Comparison of ENCODE assay signal across 13 cellular contexts in the genomic region with DNA sequence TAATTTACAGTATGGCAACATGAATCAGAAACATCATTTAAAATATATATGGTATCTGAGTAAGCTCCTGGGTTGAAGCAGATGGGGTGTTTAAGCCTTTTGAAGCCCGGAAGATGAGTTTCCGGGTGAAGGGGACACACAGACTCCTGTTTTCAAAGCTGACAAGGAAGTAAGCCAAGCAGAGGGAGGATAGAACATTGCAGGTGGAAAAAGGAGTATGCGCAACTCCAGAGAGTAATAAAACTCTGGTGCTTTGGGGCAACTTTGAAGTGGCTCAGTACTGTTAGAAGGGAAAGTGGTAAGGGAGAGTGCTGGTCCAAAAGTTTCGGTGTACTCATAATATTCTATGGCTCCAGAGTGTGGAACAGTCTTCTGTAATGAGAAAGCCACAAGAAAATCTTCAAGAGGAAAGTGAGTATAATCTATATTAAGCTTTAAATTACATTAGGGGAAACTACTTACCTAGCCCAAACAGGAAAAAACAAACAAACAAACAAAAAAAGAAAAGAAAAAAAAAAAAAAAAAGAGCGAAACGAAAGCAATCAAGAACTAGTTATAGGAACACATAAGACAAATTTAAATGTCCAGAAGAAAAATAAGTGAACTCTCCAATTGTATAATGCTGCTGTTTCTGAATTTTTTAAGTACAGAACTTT. TPM values are rescaled to one million over a fixed set of nuclear protein-coding genes. Genes with fewer than 3 reads are reported as not detected.
DNase-seq lines count a peak whose midpoint lies in the region; ATAC-seq and TF ChIP-seq lines count a peak whose summit lies in the region.
"Had no signal": no experiment of that assay in that cellular context is flagged by ENCODE, and none has a peak within 500 bp of the region (broad histone marks: within the 10 kb centered on the region; RNA-seq: fewer than 3 reads in every experiment).

No MANE protein-coding gene starts in this region.

- peak overlapping the region; percentile 97 for H3K4me3 Mint-ChIP-seq in activated CD4-positive, alpha-beta memory T cell treated with anti-CD3 and anti-CD28 coated beads, Interleukin-2, amount 10 ng/mL, durations not matched to agents 7 days and 5 days
- H3K4me3 Mint-ChIP-seq in natural killer cell treated with Interleukin-12 subunit alpha and Interleukin-12 subunit beta and Interleukin-15 and Interleukin-18, amount 100 ng/mL, for 72 hours = peak overlapping the region; percentile 99
- H3K4me3 Mint-ChIP-seq in HFFc6 (no peak overlapping the region), progenitor cell of endocrine pancreas (ENCODE audit: low read depth) (no peak overlapping the region)

- no peak for ATAC-seq in natural killer cell treated with Interleukin-12 subunit alpha and Interleukin-12 subunit beta and Interleukin-15 and Interleukin-18, amount 100 ng/mL, for 72 hours
- ATAC-seq in HG02678 (IDR thresholded peaks at IDR 0.05; ENCODE audit: unreplicated experiment) = no peak
- ATAC-seq: mucosa of descending colon had no signal

- H3K27ac Mint-ChIP-seq in activated CD4-positive, alpha-beta memory T cell treated with anti-CD3 and anti-CD28 coated beads, Interleukin-2, amount 10 ng/mL, durations not matched to agents 7 days and 5 days = peak overlapping the region; percentile 99
- peak overlapping the region; percentile 97 to 98 for H3K27ac Mint-ChIP-seq in natural killer cell treated with Interleukin-12 subunit alpha and Interleukin-12 subunit beta and Interleukin-15 and Interleukin-18, amount 100 ng/mL, for 72 hours
- H3K27ac Mint-ChIP-seq in HFFc6 (no peak overlapping the region), progenitor cell of endocrine pancreas (no peak overlapping the region)

- no peaks in the 10 kb centered on the region for H3K9me3 ChIP-seq in KOPT-K1 (ENCODE audit: insufficient read depth, low read length, poor library complexity, severe bottlenecking)
- H3K9me3 ChIP-seq: mucosa of descending colon had no signal

- H3K27me3 Mint-ChIP-seq in activated CD4-positive, alpha-beta memory T cell treated with anti-CD3 and anti-CD28 coated beads, Interleukin-2, amount 10 ng/mL, durations not matched to agents 7 days and 5 days = no peaks in the 10 kb centered on the region
- H3K27me3 Mint-ChIP-seq in natural killer cell treated with Interleukin-12 subunit alpha and Interleukin-12 subunit beta and Interleukin-15 and Interleukin-18, amount 100 ng/mL, for 72 hours = no peaks in the 10 kb centered on the region
- H3K27me3 Mint-ChIP-seq in HFFc6 (ENCODE audit: insufficient read depth) = peaks cover 15% of the 10 kb centered on the region; the same call in 1 of the 2 replicates
- peaks cover 49% of the 10 kb centered on the region for H3K27me3 Mint-ChIP-seq in progenitor cell of endocrine pancreas

- POLR2A ChIA-PET in activated CD4-positive, alpha-beta memory T cell treated with anti-CD3 and anti-CD28 coated beads, Interleukin-2, amount 10 ng/mL, durations not matched to agents 7 days and 5 days (lab: Charles Lee) = interaction anchor here (1.4 to 6.9 kb wide), 7 partner anchors 16 to 258 kb away, joined by 3 to 413 read pairs (median 97); no protein-coding TSS in a partner anchor

- peak overlapping the region; percentile 100 for H3K27ac ChIP-seq in KOPT-K1 (ENCODE audit: low read depth, low read length, poor library complexity, severe bottlenecking)
- H3K27ac ChIP-seq: 22Rv1, SK-N-MC had no signal

- no peaks in the 10 kb centered on the region; the same call in 1 of the 2 replicates for H3K36me3 ChIP-seq in KOPT-K1 (ENCODE audit: insufficient read depth, low read length)

- H3K4me1 Mint-ChIP-seq in activated CD4-positive, alpha-beta memory T cell treated with anti-CD3 and anti-CD28 coated beads, Interleukin-2, amount 10 ng/mL, durations not matched to agents 7 days and 5 days = peaks cover 31% of the 10 kb centered on the region
- peaks cover 32 to 43% of the 10 kb centered on the region in 2 donors for H3K4me1 Mint-ChIP-seq in natural killer cell treated with Interleukin-12 subunit alpha and Interleukin-12 subunit beta and Interleukin-15 and Interleukin-18, amount 100 ng/mL, for 72 hours (ENCODE audit: low read depth in 2 of 2)
- no peaks in the 10 kb centered on the region for H3K4me1 Mint-ChIP-seq in HFFc6 (ENCODE audit: low read depth)
- peaks cover 19% of the 10 kb centered on the region for H3K4me1 Mint-ChIP-seq in progenitor cell of endocrine pancreas (ENCODE audit: low read depth)

- H3K36me3 Mint-ChIP-seq in activated CD4-positive, alpha-beta memory T cell treated with anti-CD3 and anti-CD28 coated beads, Interleukin-2, amount 10 ng/mL, durations not matched to agents 7 days and 5 days (ENCODE audit: low read depth) = peaks cover 35% of the 10 kb centered on the region
- H3K36me3 Mint-ChIP-seq in natural killer cell treated with Interleukin-12 subunit alpha and Interleukin-12 subunit beta and Interleukin-15 and Interleukin-18, amount 100 ng/mL, for 72 hours = peaks cover 18% of the 10 kb centered on the region
- H3K36me3 Mint-ChIP-seq in HFFc6 (ENCODE audit: low read depth) (no peaks in the 10 kb centered on the region), progenitor cell of endocrine pancreas (ENCODE audit: insufficient read depth) (no peaks in the 10 kb centered on the region)

- TF ChIP-seq CTCF in HFFc6 (IDR thresholded peaks at IDR 0.05) = no peak
- no peak for TF ChIP-seq CTCF in progenitor cell of endocrine pancreas (IDR thresholded peaks at IDR 0.05; ENCODE audit: unreplicated experiment)

- no peaks in the 10 kb centered on the region for H3K9me3 Mint-ChIP-seq in activated CD4-positive, alpha-beta memory T cell treated with anti-CD3 and anti-CD28 coated beads, Interleukin-2, amount 10 ng/mL, durations not matched to agents 7 days and 5 days
- no peaks in the 10 kb centered on the region for H3K9me3 Mint-ChIP-seq in natural killer cell treated with Interleukin-12 subunit alpha and Interleukin-12 subunit beta and Interleukin-15 and Interleukin-18, amount 100 ng/mL, for 72 hours
- H3K9me3 Mint-ChIP-seq in HFFc6 = peaks cover 7% of the 10 kb centered on the region
- H3K9me3 Mint-ChIP-seq in progenitor cell of endocrine pancreas (ENCODE audit: low read depth) = no peaks in the 10 kb centered on the region

- CTCF ChIA-PET in activated CD4-positive, alpha-beta memory T cell treated with anti-CD3 and anti-CD28 coated beads, Interleukin-2, amount 10 ng/mL, durations not matched to agents 7 days and 5 days (lab: Charles Lee) = interaction anchor here (0.5 to 5.7 kb wide), 4 partner anchors 17 to 207 kb away, joined by 3 to 49 read pairs (median 5); no protein-coding TSS in a partner anchor

- peak; percentile 6 for DNase-seq in NK-92 (lab: John Stamatoyannopoulos, UW; ENCODE audit: unreplicated experiment)
- no peak for DNase-seq in NK-92 treated with Interleukin-12 subunit alpha and Interleukin-12 subunit beta, amount 100 ng/mL, for 24 hours (lab: John Stamatoyannopoulos, UW)
- DNase-seq in activated CD4-positive, alpha-beta memory T cell treated with anti-CD3 and anti-CD28 coated beads, Interleukin-2, amount 10 ng/mL, durations not matched to agents 7 days and 5 days = peak; percentile 26
- DNase-seq in natural killer cell treated with Interleukin-12 subunit alpha and Interleukin-12 subunit beta and Interleukin-15 and Interleukin-18, amount 100 ng/mL, for 72 hours (ENCODE audit: low spot score) = no peak
- no peak for DNase-seq in HFFc6
- DNase-seq in progenitor cell of endocrine pancreas (ENCODE audit: low spot score, unreplicated experiment) = no peak
- DNase-seq: EL, NCI-H2029 treated with DMSO at 0.1 percent for 48 hours had no signal

RNA-seq across cellular contexts. Expression of gene ST8SIA4, which starts 2.3 kb away (rescaled TPM):
- 10 to 100 TPM; 69.4 to 72.1 TPM for total RNA-seq in activated CD4-positive, alpha-beta memory T cell treated with anti-CD3 and anti-CD28 coated beads, Interleukin-2, amount 10 ng/mL, durations not matched to agents 7 days and 5 days
- total RNA-seq in natural killer cell treated with Interleukin-12 subunit alpha and Interleukin-12 subunit beta and Interleukin-15 and Interleukin-18, amount 100 ng/mL, for 72 hours = 100 to 1,000 TPM; 127 to 148 TPM
- total RNA-seq in HFFc6 (2021; fragmentation: NEBNext Ultra II Directional; extraction: Animal tissue kit (Norgen Biotek cat#: 25700)) = not detected
- 5.5 and 6.8 TPM in 2 replicates for total RNA-seq in progenitor cell of endocrine pancreas

Comparison
In these comparisons a context has a peak if more than half of its experiments do, and no peak if none do; other contexts are left out.
1. DNase-seq: peak in NK-92 (single experiment) and activated CD4-positive, alpha-beta memory T cell treated with anti-CD3 and anti-CD28 coated beads, Interleukin-2, amount 10 ng/mL, durations not matched to agents 7 days and 5 days (single experiment); none in NK-92 treated with Interleukin-12 subunit alpha and Interleukin-12 subunit beta, amount 100 ng/mL, for 24 hours (single experiment), natural killer cell treated with Interleukin-12 subunit alpha and Interleukin-12 subunit beta and Interleukin-15 and Interleukin-18, amount 100 ng/mL, for 72 hours (single experiment), HFFc6 (single experiment) and progenitor cell of endocrine pancreas (single experiment).
2. H3K27ac Mint-ChIP-seq: peak in activated CD4-positive, alpha-beta memory T cell treated with anti-CD3 and anti-CD28 coated beads, Interleukin-2, amount 10 ng/mL, durations not matched to agents 7 days and 5 days (single experiment) and natural killer cell treated with Interleukin-12 subunit alpha and Interleukin-12 subunit beta and Interleukin-15 and Interleukin-18, amount 100 ng/mL, for 72 hours (2 of 2); none in HFFc6 (single experiment) and progenitor cell of endocrine pancreas (single experiment).
3. H3K4me3 Mint-ChIP-seq: peak in activated CD4-positive, alpha-beta memory T cell treated with anti-CD3 and anti-CD28 coated beads, Interleukin-2, amount 10 ng/mL, durations not matched to agents 7 days and 5 days (single experiment) and natural killer cell treated with Interleukin-12 subunit alpha and Interleukin-12 subunit beta and Interleukin-15 and Interleukin-18, amount 100 ng/mL, for 72 hours (single experiment); none in HFFc6 (single experiment) and progenitor cell of endocrine pancreas (single experiment).